In genomic region chr1:30907641-30908445, GRCh38 we compare ENCODE assay signal across 9 cellular contexts. TPM values are rescaled to one million over a fixed set of nuclear protein-coding genes. Genes with fewer than 3 reads are reported as not detected.
DNase-seq lines count a peak whose midpoint lies in the region; ATAC-seq and TF ChIP-seq lines count a peak whose summit lies in the region.
"Had no signal": no experiment of that assay in that cellular context is flagged by ENCODE, and none has a peak within 500 bp of the region (broad histone marks: within the 10 kb centered on the region; RNA-seq: fewer than 3 reads in every experiment).

No MANE protein-coding gene starts in this region.

- ATAC-seq in mucosa of descending colon (no peak), upper lobe of right lung (no peak), esophagus mucosa (no peak), HG03432 (IDR thresholded peaks at IDR 0.05; ENCODE audit: unreplicated experiment) (no peak)

- no peaks in the 10 kb centered on the region for H3K27me3 ChIP-seq in upper lobe of right lung

- peak overlapping the region; percentile 67 for H3K4me3 Mint-ChIP-seq in activated T-cell treated with anti-CD3 and anti-CD28 coated beads, Interleukin-2, amount 50 U/mL, for 24 hours
- peak overlapping the region; percentile 76 for H3K4me3 Mint-ChIP-seq in chondrocyte (ENCODE audit: unreplicated experiment)

- TF ChIP-seq CTCF in chondrocyte (IDR thresholded peaks at IDR 0.05) (no peak), mucosa of descending colon (IDR thresholded peaks at IDR 0.05) (no peak), upper lobe of right lung (IDR thresholded peaks at IDR 0.05) (no peak)

- H3K4me3 ChIP-seq in mucosa of descending colon (peak overlapping the region; percentile 9), upper lobe of right lung (peak overlapping the region; percentile 60)

- H3K27ac ChIP-seq in upper lobe of right lung: no peak overlapping the region

- H3K4me1 ChIP-seq in mucosa of descending colon (ENCODE audit: low read depth): peaks cover 11% of the 10 kb centered on the region
- H3K4me1 ChIP-seq in upper lobe of right lung: peaks cover 23% of the 10 kb centered on the region

- H3K27ac Mint-ChIP-seq in activated T-cell treated with anti-CD3 and anti-CD28 coated beads, Interleukin-2, amount 50 U/mL, for 24 hours: peak overlapping the region; percentile 61
- no peak overlapping the region for H3K27ac Mint-ChIP-seq in chondrocyte (ENCODE audit: unreplicated experiment)

- DNase-seq in activated T-cell treated with anti-CD3 and anti-CD28 coated beads, Interleukin-2, amount 50 U/mL, for 24 hours: no peak
- no peak for DNase-seq in activated T-cell treated with anti-CD3 and anti-CD28 coated beads, Interleukin-2, amount 50 U/mL, for 1 hour
- peak; percentile 77 for DNase-seq in chondrocyte (ENCODE audit: low spot score)
- peak in 2 of 3 donors; percentile 48 to 56 for DNase-seq in mucosa of descending colon
- DNase-seq in upper lobe of right lung: peak; percentile 66
- no peak for DNase-seq in amniotic stem cell (lab: John Stamatoyannopoulos, UW)
- DNase-seq: DMS153 had no signal

- H3K36me3 ChIP-seq in mucosa of descending colon (ENCODE audit: low read depth): no peaks in the 10 kb centered on the region
- H3K36me3 ChIP-seq in upper lobe of right lung: no peaks in the 10 kb centered on the region

- intact Hi-C loops in mucosa of descending colon (cut with DNase I, micrococcal nuclease) (no loop called here), upper lobe of right lung (cut with DNase I) (no loop called here)

- H3K4me1 Mint-ChIP-seq in activated T-cell treated with anti-CD3 and anti-CD28 coated beads, Interleukin-2, amount 50 U/mL, for 24 hours (ENCODE audit: low read depth): peaks cover 14% of the 10 kb centered on the region
- peaks cover 31% of the 10 kb centered on the region for H3K4me1 Mint-ChIP-seq in chondrocyte (ENCODE audit: low read depth)

- peaks cover 55% of the 10 kb centered on the region for H3K27me3 Mint-ChIP-seq in activated T-cell treated with anti-CD3 and anti-CD28 coated beads, Interleukin-2, amount 50 U/mL, for 24 hours
- no peaks in the 10 kb centered on the region for H3K27me3 Mint-ChIP-seq in chondrocyte (ENCODE audit: low read depth)

- no peaks in the 10 kb centered on the region for H3K9me3 Mint-ChIP-seq in activated T-cell treated with anti-CD3 and anti-CD28 coated beads, Interleukin-2, amount 50 U/mL, for 24 hours
- no peaks in the 10 kb centered on the region for H3K9me3 Mint-ChIP-seq in chondrocyte (ENCODE audit: low read depth)

- H3K36me3 Mint-ChIP-seq in activated T-cell treated with anti-CD3 and anti-CD28 coated beads, Interleukin-2, amount 50 U/mL, for 24 hours (ENCODE audit: low read depth): no peaks in the 10 kb centered on the region
- H3K36me3 Mint-ChIP-seq in chondrocyte (ENCODE audit: low read depth): no peaks in the 10 kb centered on the region

- no peaks in the 10 kb centered on the region for H3K9me3 ChIP-seq in mucosa of descending colon
- no peaks in the 10 kb centered on the region for H3K9me3 ChIP-seq in upper lobe of right lung

RNA-seq across cellular contexts. Expression of gene SDC3, which starts 0.7 kb away (rescaled TPM):
- 46.8 to 69.3 TPM (median 47.3 TPM) in 3 replicates for total RNA-seq in chondrocyte
- 10 to 100 TPM in 2 of 3 donors, 1 to 10 TPM in 1; 9.8 to 81.6 (median 17.2) TPM for total RNA-seq in mucosa of descending colon
- 39.4 TPM for total RNA-seq in upper lobe of right lung
- 3.3 TPM for total RNA-seq in esophagus mucosa

Comparison
In these comparisons a context has a peak if more than half of its experiments do, and no peak if none do; other contexts are left out.
1. DNase-seq: peak in chondrocyte (single experiment), mucosa of descending colon (2 of 3) and upper lobe of right lung (single experiment); none in activated T-cell treated with anti-CD3 and anti-CD28 coated beads, Interleukin-2, amount 50 U/mL, for 24 hours (single experiment), activated T-cell treated with anti-CD3 and anti-CD28 coated beads, Interleukin-2, amount 50 U/mL, for 1 hour (single experiment) and amniotic stem cell (single experiment).